In the genomic region with DNA sequence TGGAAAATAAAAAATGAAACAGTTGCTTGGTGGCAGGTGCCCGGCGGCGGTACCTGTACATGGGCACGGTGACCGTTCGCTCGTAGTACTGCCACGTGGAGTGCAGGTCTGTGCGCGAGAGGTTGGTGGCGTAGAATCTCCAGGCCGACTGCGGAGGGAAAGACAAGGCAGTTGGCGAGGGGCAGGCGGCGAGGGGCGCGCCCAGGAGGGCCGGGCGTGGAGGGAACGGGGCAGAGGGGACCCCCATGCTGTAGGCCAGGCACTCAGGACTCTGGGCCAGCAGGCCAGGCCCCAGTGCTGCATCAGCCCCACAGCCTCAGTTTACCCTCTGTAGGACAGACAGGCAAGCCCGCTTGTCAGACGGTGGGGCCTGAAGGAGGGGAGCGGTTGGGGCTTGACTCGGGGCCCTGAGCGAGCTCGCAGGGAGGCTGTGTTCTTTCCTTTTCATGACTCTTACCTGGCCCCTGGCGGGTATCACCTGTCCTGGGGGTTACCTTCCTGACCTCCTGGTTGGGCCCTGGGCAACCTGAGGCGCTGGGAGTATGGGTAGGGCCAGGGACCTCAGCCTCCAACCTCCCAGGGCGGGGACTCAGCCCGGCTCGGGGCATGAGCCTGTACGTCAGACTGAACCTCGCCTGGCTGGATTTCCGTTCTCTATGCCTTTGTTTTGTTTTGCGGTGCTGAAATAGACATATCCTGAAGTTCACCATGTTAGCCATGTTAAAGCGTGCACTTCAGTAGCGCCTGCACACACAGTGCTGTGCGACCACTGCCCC, we compare ENCODE assay signal across 2 cellular contexts.
TF ChIP-seq lines count a peak whose summit lies in the region.

No MANE protein-coding gene starts in this region.

TF ChIP-seq in GM23338, 12 proteins besides CTCF, POLR2A, EP300 and RAD21 (continued from another document):
- TF ChIP-seq ZNF462 (CRISPR knock-in tag; IDR thresholded peaks at IDR 0.05) (no peak), EZH2 (IDR thresholded peaks at IDR 0.05; ENCODE audit: low read depth, unreplicated experiment) (no peak), POLR2AphosphoS5 (IDR thresholded peaks at IDR 0.05; ENCODE audit: low read depth) (no peak), NANOG (IDR thresholded peaks at IDR 0.05; ENCODE audit: borderline replicate concordance) (no peak), JUNB (IDR thresholded peaks at IDR 0.05; ENCODE audit: unreplicated experiment) (no peak), EZH2phosphoT487 (IDR thresholded peaks at IDR 0.05; ENCODE audit: unreplicated experiment) (no peak), ETS1 (IDR thresholded peaks at IDR 0.05) (no peak)
TF ChIP-seq in GM23338: peak in this region for 0.

TF ChIP-seq in WTC11, 78 proteins besides CTCF, POLR2A, EP300 and RAD21 (continued from another document):
- TF ChIP-seq ARID4B (CRISPR knock-in tag; IDR thresholded peaks at IDR 0.05; ENCODE audit: borderline replicate concordance) (no peak), ATF2 (CRISPR knock-in tag; IDR thresholded peaks at IDR 0.05; ENCODE audit: borderline replicate concordance, low read depth) (no peak), E2F4 (CRISPR knock-in tag; IDR thresholded peaks at IDR 0.05; ENCODE audit: borderline replicate concordance, low read depth) (no peak), ZBTB43 (CRISPR knock-in tag; IDR thresholded peaks at IDR 0.05) (no peak), OVOL2 (CRISPR knock-in tag; IDR thresholded peaks at IDR 0.05; ENCODE audit: borderline replicate concordance) (no peak), ATF3 (CRISPR knock-in tag; conservative IDR thresholded peaks at IDR 0.05) (no peak), SOX15 (CRISPR knock-in tag; IDR thresholded peaks at IDR 0.05) (no peak), TP53 (CRISPR knock-in tag; IDR thresholded peaks at IDR 0.05) (no peak), RORB (CRISPR knock-in tag; IDR thresholded peaks at IDR 0.05) (no peak), ESRRA (CRISPR knock-in tag; IDR thresholded peaks at IDR 0.05; ENCODE audit: borderline replicate concordance) (no peak)
- TF ChIP-seq, protein P1, sequence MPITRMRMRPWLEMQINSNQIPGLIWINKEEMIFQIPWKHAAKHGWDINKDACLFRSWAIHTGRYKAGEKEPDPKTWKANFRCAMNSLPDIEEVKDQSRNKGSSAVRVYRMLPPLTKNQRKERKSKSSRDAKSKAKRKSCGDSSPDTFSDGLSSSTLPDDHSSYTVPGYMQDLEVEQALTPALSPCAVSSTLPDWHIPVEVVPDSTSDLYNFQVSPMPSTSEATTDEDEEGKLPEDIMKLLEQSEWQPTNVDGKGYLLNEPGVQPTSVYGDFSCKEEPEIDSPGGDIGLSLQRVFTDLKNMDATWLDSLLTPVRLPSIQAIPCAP (CRISPR knock-in tag; IDR thresholded peaks at IDR 0.05), result no peak
TF ChIP-seq in WTC11: peak in this region for 0.
